ENCODE assay signal across 8 cellular contexts in genomic region chr9:127977877-127978647, GRCh38. TPM values are rescaled to one million over a fixed set of nuclear protein-coding genes. Genes with fewer than 3 reads are reported as not detected.
DNase-seq lines count a peak whose midpoint lies in the region; ATAC-seq and TF ChIP-seq lines count a peak whose summit lies in the region.

No MANE protein-coding gene starts in this region.

- H3K27ac ChIP-seq in esophagus (ENCODE audit: low read depth in 2 of 2, low read length in 1 of 2): peak overlapping the region; percentile 73 to 95

- H3K4me3 ChIP-seq in esophagus (ENCODE audit: low read depth in 1 of 2, low read length in 2 of 2): peak overlapping the region; percentile 87 to 98

- TF ChIP-seq CTCF in neural crest cell (conservative IDR thresholded peaks at IDR 0.05): peak; percentile 21

- H3K4me3 Mint-ChIP-seq in neural crest cell: peak overlapping the region; percentile 90

- no peak for ATAC-seq in GM19023 (IDR thresholded peaks at IDR 0.05; ENCODE audit: unreplicated experiment)
- ATAC-seq in HG03159 (IDR thresholded peaks at IDR 0.05; ENCODE audit: unreplicated experiment): no peak

- H3K9me3 ChIP-seq in esophagus (ENCODE audit: control insufficient read depth in 2 of 2, insufficient read depth in 1 of 2, low read depth in 1 of 2, low read length in 1 of 2): no peaks in the 10 kb centered on the region

- no peaks in the 10 kb centered on the region for H3K9me3 Mint-ChIP-seq in neural crest cell

- no peaks in the 10 kb centered on the region for H3K27me3 ChIP-seq in esophagus (ENCODE audit: control insufficient read depth in 1 of 2, insufficient read depth in 2 of 2, low read length in 2 of 2)

- H3K36me3 ChIP-seq in esophagus (ENCODE audit: control insufficient read depth in 2 of 2, insufficient read depth in 2 of 2, low read length in 1 of 2): peaks cover 0 to 11% of the 10 kb centered on the region in 2 donors

- peak; percentile 68 for DNase-seq in activated CD8-positive, alpha-beta memory T cell treated with anti-CD3 and anti-CD28 coated beads for 24 hours
- no peak for DNase-seq in activated CD8-positive, alpha-beta memory T cell treated with anti-CD3 and anti-CD28 coated beads, Interleukin-2, amount 50 U/mL, for 4 hours
- DNase-seq in SW480 (ENCODE audit: low spot score) (peak; percentile 52), neural crest cell (ENCODE audit: low read depth, low spot score) (no peak), NCI-H2227 treated with DMSO at 0.1 percent for 48 hours (lab: John Stamatoyannopoulos, UW) (no peak)

- H3K4me1 ChIP-seq in esophagus (ENCODE audit: control insufficient read depth in 2 of 2, insufficient read depth in 2 of 2, low read length in 1 of 2): peaks cover 21 to 48% of the 10 kb centered on the region in 2 donors

- 30% methylated on average over 12 of the region's 12 CpGs for WGBS in esophagus, 2 donors

- no peaks in the 10 kb centered on the region for H3K27me3 Mint-ChIP-seq in neural crest cell (ENCODE audit: low read depth)

- peak overlapping the region; percentile 50 for H3K27ac Mint-ChIP-seq in neural crest cell (ENCODE audit: unreplicated experiment)

- H3K36me3 Mint-ChIP-seq in neural crest cell (ENCODE audit: low read depth): no peaks in the 10 kb centered on the region

- H3K4me1 Mint-ChIP-seq in neural crest cell: peaks cover 63% of the 10 kb centered on the region

RNA-seq across cellular contexts. Expression of gene EEIG1, which starts 2.7 kb away (rescaled TPM):
- 10 to 100 TPM; 34.3 to 53.1 TPM for polyA plus RNA-seq in esophagus
- 53.5 and 71.1 TPM in 2 replicates for total RNA-seq in neural crest cell

RNA-seq across cellular contexts. Expression of gene DPM2, which starts 40.4 kb away (rescaled TPM):
- polyA plus RNA-seq in esophagus: 10 to 100 TPM; 25.2 to 28.2 TPM
- total RNA-seq in neural crest cell: 52.2 and 59.1 TPM in 2 replicates

RNA-seq across cellular contexts. Expression of gene PIP5KL1, which starts 47.5 kb away (rescaled TPM):
- polyA plus RNA-seq in esophagus: 1 to 10 TPM; 2.7 to 4.8 TPM
- 2.6 and 3.4 TPM in 2 replicates for total RNA-seq in neural crest cell

Comparison
In these comparisons a context has a peak if more than half of its experiments do, and no peak if none do; other contexts are left out.
1. DNase-seq: peak in activated CD8-positive, alpha-beta memory T cell treated with anti-CD3 and anti-CD28 coated beads for 24 hours (single experiment) and SW480 (single experiment); none in activated CD8-positive, alpha-beta memory T cell treated with anti-CD3 and anti-CD28 coated beads, Interleukin-2, amount 50 U/mL, for 4 hours (single experiment), neural crest cell (single experiment) and NCI-H2227 treated with DMSO at 0.1 percent for 48 hours (single experiment).